10 cellular contexts compared by ENCODE assay signal in genomic region chr7:143700759-143701699, GRCh38. TPM values are rescaled to one million over a fixed set of nuclear protein-coding genes. Genes with fewer than 3 reads are reported as not detected.
DNase-seq lines count a peak whose midpoint lies in the region; ATAC-seq lines count a peak whose summit lies in the region.
"Not testable (repeated sequence)": the region's sequence is repeated elsewhere in the genome, so short reads cannot be mapped to it uniquely, and the experiment has no call there.
"Had no signal": no experiment of that assay in that cellular context is flagged by ENCODE, and none has a peak within 500 bp of the region (broad histone marks: within the 10 kb centered on the region; RNA-seq: fewer than 3 reads in every experiment).

No MANE protein-coding gene starts in this region.

- not testable (repeated sequence) for DNase-seq in left ventricle myocardium superior; stimulated activated naive CD8-positive, alpha-beta T cell treated with anti-CD3 and anti-CD28 coated beads, Interleukin-15, Interleukin-2, amounts not matched to agents 100 U/mL and 50 U/mL, for 24 hours

- intact Hi-C loops in left ventricle myocardium superior (cut with micrococcal nuclease): not testable (repeated sequence)

- ATAC-seq in GM18519 (IDR thresholded peaks at IDR 0.05; ENCODE audit: low FRiP score, unreplicated experiment): peak; percentile 100
- ATAC-seq in GM19452 (IDR thresholded peaks at IDR 0.05; ENCODE audit: unreplicated experiment): peak; percentile 100
- ATAC-seq in GM21825 (IDR thresholded peaks at IDR 0.05; ENCODE audit: unreplicated experiment): peak; percentile 98
- ATAC-seq in HG02981 (IDR thresholded peaks at IDR 0.05; ENCODE audit: unreplicated experiment): peak; percentile 99
- ATAC-seq in HG03439 (IDR thresholded peaks at IDR 0.05; ENCODE audit: unreplicated experiment): peak; percentile 100
- ATAC-seq in activated CD4-positive, CD25-positive, alpha-beta regulatory T cell treated with anti-CD3 and anti-CD28 coated beads, Interleukin-2, amount 50 U/mL, for 24 hours: peak; percentile 100
- ATAC-seq in left ventricle myocardium superior: peak; percentile 30
- peak; percentile 98 for ATAC-seq in stimulated activated naive CD8-positive, alpha-beta T cell treated with anti-CD3 and anti-CD28 coated beads, Interleukin-15, Interleukin-2, amounts not matched to agents 100 U/mL and 50 U/mL, for 24 hours

RNA-seq across cellular contexts. Expression of gene CTAGE6, which starts 56.5 kb away (rescaled TPM):
- not detected for total RNA-seq in left ventricle myocardium superior
- total RNA-seq: SJSA1, smooth muscle cell had no signal

Comparison
In these comparisons a context has a peak if more than half of its experiments do, and no peak if none do; other contexts are left out.
1. ATAC-seq: peak in every context shown above with its lines; median percentile 100 in GM18519; 100 in GM19452; 100 in HG03439; 100 in activated CD4-positive, CD25-positive, alpha-beta regulatory T cell treated with anti-CD3 and anti-CD28 coated beads, Interleukin-2, amount 50 U/mL, for 24 hours; 99 in HG02981; 98 in GM21825; 98 in stimulated activated naive CD8-positive, alpha-beta T cell treated with anti-CD3 and anti-CD28 coated beads, Interleukin-15, Interleukin-2, amounts not matched to agents 100 U/mL and 50 U/mL, for 24 hours; 30 in left ventricle myocardium superior.